39 cellular contexts compared by ENCODE assay signal in genomic region chrX:110881971-110882370, GRCh38.
"Had no signal": no experiment of that assay in that cellular context is flagged by ENCODE, and none has a peak within 500 bp of the region (broad histone marks: within the 10 kb centered on the region; RNA-seq: fewer than 3 reads in every experiment).

No MANE protein-coding gene starts in this region.

- H3K27ac Mint-ChIP-seq: activated naive CD4-positive, alpha-beta T cell treated with anti-CD3 and anti-CD28 coated beads for 36 hours; activated naive CD4-positive, alpha-beta T cell treated with anti-CD3 and anti-CD28 coated beads, Interleukin-2, amount 10 ng/mL, durations not matched to agents 7 days and 5 days; activated naive CD4-positive, alpha-beta T cell treated with anti-CD3 and anti-CD28 coated beads, Interleukin-2, amount 50 U/mL, for 24 hours; activated naive CD4-positive, alpha-beta T cell treated with anti-CD3 and anti-CD28 coated beads, Interleukin-2, amount 50 U/mL, for 72 hours; activated naive CD8-positive, alpha-beta T cell; activated naive CD8-positive, alpha-beta T cell treated with anti-CD3 and anti-CD28 coated beads for 36 hours; activated naive CD8-positive, alpha-beta T cell treated with anti-CD3 and anti-CD28 coated beads, Interleukin-2, amount 10 ng/mL, durations not matched to agents 7 days and 5 days; activated naive CD8-positive, alpha-beta T cell treated with anti-CD3 and anti-CD28 coated beads, Interleukin-2, amount 50 U/mL, for 24 hours; activated T-cell treated with anti-CD3 and anti-CD28 coated beads, Interleukin-2, amount 50 U/mL, for 24 hours; activated T-cell treated with anti-CD3 and anti-CD28 coated beads, Interleukin-2, amount 50 U/mL, for 72 hours; activated T-helper 1 cell treated with anti-CD3 and anti-CD28 coated beads, Interleukin-12 subunit alpha, Interleukin-12 subunit beta, Interleukin-2, Interleukin-4 antibody, amounts not matched to agents 30 ng/mL and 10 ng/mL and 1 ng/mL, durations not matched to agents 14 hours and 24 hours and 36 hours; activated T-helper 17 cell treated with anti-CD3 and anti-CD28 coated beads, Interleukin-2, amount 50 U/mL, for 72 hours; activated T-helper 2 cell treated with anti-CD3 and anti-CD28 coated beads, Interferon-gamma antibody, Interleukin-2, Interleukin-4, amounts not matched to agents 10 μg/mL and 5 μg/mL and 100 μg/mL, durations not matched to agents 14 hours and 24 hours and 36 hours; brain had no signal

- H3K36me3 Mint-ChIP-seq: activated naive CD4-positive, alpha-beta T cell treated with anti-CD3 and anti-CD28 coated beads, Interleukin-2, amount 10 ng/mL, durations not matched to agents 7 days and 5 days; activated naive CD4-positive, alpha-beta T cell treated with anti-CD3 and anti-CD28 coated beads, Interleukin-2, amount 50 U/mL, for 24 hours; activated naive CD4-positive, alpha-beta T cell treated with anti-CD3 and anti-CD28 coated beads, Interleukin-2, amount 50 U/mL, for 72 hours; activated naive CD8-positive, alpha-beta T cell; activated naive CD8-positive, alpha-beta T cell treated with anti-CD3 and anti-CD28 coated beads for 36 hours; activated naive CD8-positive, alpha-beta T cell treated with anti-CD3 and anti-CD28 coated beads, Interleukin-2, amount 10 ng/mL, durations not matched to agents 7 days and 5 days had no signal

- H3K4me3 Mint-ChIP-seq: activated naive CD4-positive, alpha-beta T cell treated with anti-CD3 and anti-CD28 coated beads for 36 hours; activated naive CD4-positive, alpha-beta T cell treated with anti-CD3 and anti-CD28 coated beads, Interleukin-2, amount 10 ng/mL, durations not matched to agents 7 days and 5 days; activated naive CD4-positive, alpha-beta T cell treated with anti-CD3 and anti-CD28 coated beads, Interleukin-2, amount 50 U/mL, for 24 hours; activated naive CD8-positive, alpha-beta T cell; activated naive CD8-positive, alpha-beta T cell treated with anti-CD3 and anti-CD28 coated beads for 36 hours; activated naive CD8-positive, alpha-beta T cell treated with anti-CD3 and anti-CD28 coated beads, Interleukin-2, amount 10 ng/mL, durations not matched to agents 7 days and 5 days; activated naive CD8-positive, alpha-beta T cell treated with anti-CD3 and anti-CD28 coated beads, Interleukin-2, amount 50 U/mL, for 24 hours; activated T-cell treated with anti-CD3 and anti-CD28 coated beads, Interleukin-2, amount 50 U/mL, for 24 hours; activated T-cell treated with anti-CD3 and anti-CD28 coated beads, Interleukin-2, amount 50 U/mL, for 4 hours; activated T-cell treated with anti-CD3 and anti-CD28 coated beads, Interleukin-2, amount 50 U/mL, for 72 hours; activated T-helper 1 cell treated with anti-CD3 and anti-CD28 coated beads, Interleukin-12 subunit alpha, Interleukin-12 subunit beta, Interleukin-2, Interleukin-4 antibody, amounts not matched to agents 30 ng/mL and 10 ng/mL and 1 ng/mL, durations not matched to agents 14 hours and 24 hours and 36 hours; activated T-helper 17 cell treated with anti-CD3 and anti-CD28 coated beads, Interleukin-2, amount 50 U/mL, for 72 hours; brain; central memory CD8-positive, alpha-beta T cell had no signal

- FAIRE-seq: bronchial epithelial cell had no signal

- DNase-seq: activated effector memory CD4-positive, alpha-beta T cell treated with anti-CD3 and anti-CD28 coated beads, Interleukin-2, amount 50 U/mL, for 16 hours; activated effector memory CD4-positive, alpha-beta T cell treated with Interleukin-2 at 50 U/mL for 16 hours; activated gamma-delta T cell; activated gamma-delta T cell treated with Interleukin-2 at 50 U/mL for 16 hours; activated naive CD4-positive, alpha-beta T cell; activated naive CD4-positive, alpha-beta T cell treated with anti-CD3 and anti-CD28 coated beads for 36 hours; activated naive CD4-positive, alpha-beta T cell treated with anti-CD3 and anti-CD28 coated beads, Interleukin-2, amount 10 ng/mL, durations not matched to agents 7 days and 5 days; activated naive CD4-positive, alpha-beta T cell treated with anti-CD3 and anti-CD28 coated beads, Interleukin-2, amount 50 U/mL, for 16 hours; activated naive CD4-positive, alpha-beta T cell treated with Interleukin-2 at 50 U/mL for 16 hours; activated naive CD8-positive, alpha-beta T cell treated with anti-CD3 and anti-CD28 coated beads for 36 hours; activated naive CD8-positive, alpha-beta T cell treated with anti-CD3 and anti-CD28 coated beads, Interleukin-2, amount 10 ng/mL, durations not matched to agents 7 days and 5 days; activated naive CD8-positive, alpha-beta T cell treated with anti-CD3 and anti-CD28 coated beads, Interleukin-2, amount 50 U/mL, for 24 hours; activated T-cell treated with anti-CD3 and anti-CD28 coated beads, Interleukin-2, amount 50 U/mL, for 1 hour; activated T-cell treated with anti-CD3 and anti-CD28 coated beads, Interleukin-2, amount 50 U/mL, for 24 hours; activated T-cell treated with anti-CD3 and anti-CD28 coated beads, Interleukin-2, amount 50 U/mL, for 4 hours; activated T-cell treated with anti-CD3 and anti-CD28 coated beads, Interleukin-2, amount 50 U/mL, for 48 hours; activated T-cell treated with anti-CD3 and anti-CD28 coated beads, Interleukin-2, amount 50 U/mL, for 72 hours; adrenal gland; amniotic stem cell; amygdala; anterior cingulate cortex; aorta; body of pancreas; brain microvascular endothelial cell; caudate nucleus; central memory CD4-positive, alpha-beta T cell; cerebellar nuclear complex had no signal

- H3K9me3 Mint-ChIP-seq: activated naive CD4-positive, alpha-beta T cell treated with anti-CD3 and anti-CD28 coated beads, Interleukin-2, amount 50 U/mL, for 72 hours had no signal

- H3K4me3 ChIP-seq: adrenal gland, ascending aorta, body of pancreas, breast epithelium, cardiac muscle cell had no signal

- H3K4me1 Mint-ChIP-seq: activated naive CD4-positive, alpha-beta T cell treated with anti-CD3 and anti-CD28 coated beads, Interleukin-2, amount 10 ng/mL, durations not matched to agents 7 days and 5 days; activated naive CD4-positive, alpha-beta T cell treated with anti-CD3 and anti-CD28 coated beads, Interleukin-2, amount 50 U/mL, for 24 hours; activated naive CD8-positive, alpha-beta T cell treated with anti-CD3 and anti-CD28 coated beads for 36 hours; activated naive CD8-positive, alpha-beta T cell treated with anti-CD3 and anti-CD28 coated beads, Interleukin-2, amount 10 ng/mL, durations not matched to agents 7 days and 5 days; activated naive CD8-positive, alpha-beta T cell treated with anti-CD3 and anti-CD28 coated beads, Interleukin-2, amount 50 U/mL, for 24 hours; activated T-helper 17 cell treated with anti-CD3 and anti-CD28 coated beads, Interleukin-2, amount 50 U/mL, for 72 hours; brain; central memory CD8-positive, alpha-beta T cell had no signal

- H3K27me3 Mint-ChIP-seq: activated naive CD4-positive, alpha-beta T cell treated with anti-CD3 and anti-CD28 coated beads, Interleukin-2, amount 10 ng/mL, durations not matched to agents 7 days and 5 days; activated naive CD4-positive, alpha-beta T cell treated with anti-CD3 and anti-CD28 coated beads, Interleukin-2, amount 50 U/mL, for 24 hours; activated naive CD8-positive, alpha-beta T cell; activated naive CD8-positive, alpha-beta T cell treated with anti-CD3 and anti-CD28 coated beads for 36 hours; activated naive CD8-positive, alpha-beta T cell treated with anti-CD3 and anti-CD28 coated beads, Interleukin-2, amount 10 ng/mL, durations not matched to agents 7 days and 5 days; activated naive CD8-positive, alpha-beta T cell treated with anti-CD3 and anti-CD28 coated beads, Interleukin-2, amount 50 U/mL, for 24 hours; activated T-helper 17 cell treated with anti-CD3 and anti-CD28 coated beads, Interleukin-2, amount 50 U/mL, for 72 hours; brain; central memory CD8-positive, alpha-beta T cell had no signal

- H3K9me3 ChIP-seq: body of pancreas had no signal

- H3K27me3 ChIP-seq: adrenal gland, ascending aorta, body of pancreas, brain microvascular endothelial cell had no signal

- H3K36me3 ChIP-seq: adrenal gland, ascending aorta, brain microvascular endothelial cell, breast epithelium, cardiac muscle cell had no signal

- H3K27ac ChIP-seq: adrenal gland, ascending aorta, body of pancreas, brain microvascular endothelial cell, breast epithelium, cardiac muscle cell had no signal

- H3K4me1 ChIP-seq: adrenal gland, ascending aorta, body of pancreas, breast epithelium had no signal
